Comparison of ENCODE assay signal across 17 cellular contexts in the genomic region with DNA sequence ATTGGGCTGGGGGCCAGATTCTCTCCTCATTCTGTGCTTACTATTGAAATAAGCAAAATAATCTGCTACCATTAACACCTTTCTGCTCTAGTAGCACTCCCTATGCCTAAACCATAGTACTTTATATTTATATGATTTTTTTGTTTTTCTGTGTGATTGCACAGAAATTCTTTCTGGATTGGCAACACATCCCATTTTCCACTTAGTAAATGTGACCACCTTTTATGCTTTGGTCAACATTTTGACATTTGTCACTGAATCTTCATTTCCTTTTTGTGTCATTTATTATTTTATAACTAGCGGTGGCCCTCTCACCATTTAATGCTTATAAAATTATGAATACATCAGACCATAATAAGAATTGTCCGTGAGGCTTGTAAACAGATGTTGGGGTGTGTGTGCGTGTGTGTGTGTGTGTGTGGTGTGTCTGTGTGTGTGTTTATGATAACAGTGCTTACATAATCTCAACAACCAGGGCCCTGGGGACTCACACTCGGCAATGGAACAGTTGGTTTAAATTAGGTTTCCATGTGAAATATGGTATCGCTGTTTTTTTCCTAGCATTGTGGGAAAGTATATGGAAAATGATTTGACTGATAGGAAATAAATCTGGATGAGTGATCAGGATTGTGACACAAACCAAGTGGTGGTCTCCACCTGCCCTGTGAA.
"Had no signal": no experiment of that assay in that cellular context is flagged by ENCODE, and none has a peak within 500 bp of the region (broad histone marks: within the 10 kb centered on the region; RNA-seq: fewer than 3 reads in every experiment).

No MANE protein-coding gene starts in this region.

- H3K4me3 ChIP-seq: cardiac muscle cell, colonic mucosa, gastrocnemius medialis, left lung, mucosa of descending colon, ovary, upper lobe of right lung had no signal

- H3K27ac ChIP-seq: cardiac muscle cell, colonic mucosa, gastrocnemius medialis, left lung, ovary, upper lobe of right lung had no signal

- ATAC-seq: activated naive CD8-positive, alpha-beta T cell treated with anti-CD3 and anti-CD28 coated beads, Interleukin-2, amount 50 U/mL, for 24 hours; esophagus mucosa; gastrocnemius medialis; left lung; mucosa of descending colon; naive thymus-derived CD4-positive, alpha-beta T cell; stimulated activated naive CD8-positive, alpha-beta T cell treated with anti-CD3 and anti-CD28 coated beads, Interleukin-15, amount 100 ng/mL, for 72 hours; upper lobe of right lung had no signal

- H3K36me3 ChIP-seq: cardiac muscle cell, colonic mucosa, gastrocnemius medialis, left lung, ovary, upper lobe of right lung had no signal

- DNase-seq: activated CD4-positive, alpha-beta T cell treated with anti-CD3 and anti-CD28 coated beads, Interleukin-2, amount 50 U/mL, for 1 hour; activated CD4-positive, CD25-positive, alpha-beta regulatory T cell; activated naive CD4-positive, alpha-beta T cell treated with anti-CD3 and anti-CD28 coated beads for 36 hours; activated naive CD8-positive, alpha-beta T cell treated with anti-CD3 and anti-CD28 coated beads, Interleukin-2, amount 50 U/mL, for 24 hours; aorta; colonic mucosa; gastrocnemius medialis; islet precursor cell; left lung; naive thymus-derived CD4-positive, alpha-beta T cell; stimulated activated CD4-positive, alpha-beta T cell treated with anti-CD3 and anti-CD28 coated beads, Interleukin-1b, Interleukin-23, amount 100 ng/mL, for 48 hours; stimulated activated naive CD8-positive, alpha-beta T cell treated with anti-CD3 and anti-CD28 coated beads, Interleukin-15, amount 100 ng/mL, for 72 hours; upper lobe of right lung had no signal

- H3K27me3 ChIP-seq: cardiac muscle cell, colonic mucosa, gastrocnemius medialis, left lung, ovary, upper lobe of right lung had no signal

- H3K9me3 ChIP-seq: colonic mucosa, gastrocnemius medialis, left lung, mucosa of descending colon, ovary, upper lobe of right lung had no signal

- H3K4me1 ChIP-seq: colonic mucosa, gastrocnemius medialis, left lung, upper lobe of right lung had no signal
